Comparison of ENCODE assay signal across 30 cellular contexts in genomic region chr2:7048762-7049294, GRCh38.
"Had no signal": no experiment of that assay in that cellular context is flagged by ENCODE, and none has a peak within 500 bp of the region (broad histone marks: within the 10 kb centered on the region; RNA-seq: fewer than 3 reads in every experiment).

No MANE protein-coding gene starts in this region.

- H3K27ac ChIP-seq: colonic mucosa, esophagus squamous epithelium, heart right ventricle, ovary, psoas muscle, sigmoid colon, testis, tibial artery had no signal

- H3K27me3 ChIP-seq: colonic mucosa, heart right ventricle, ovary, sigmoid colon, testis had no signal

- H3K36me3 ChIP-seq: colonic mucosa, ovary, sigmoid colon, tibial artery had no signal

- H3K4me3 Mint-ChIP-seq: dendritic cell treated with granulocyte-macrophage colony-stimulating factor and Interleukin-4, amounts not matched to agents 40 ng/mL and 50 ng/mL, for 4 days; mesothelial cell of epicardium; naive thymus-derived CD4-positive, alpha-beta T cell; nephron progenitor cell; stimulated activated memory B cell treated with anti-CD40 and anti-IgM and Interleukin-4, amounts not matched to agents 10 μg/mL and 1 μg/mL and 100 μg/mL, for 72 hours; type B pancreatic cell had no signal

- H3K4me1 ChIP-seq: colonic mucosa, psoas muscle, testis had no signal

- H3K9me3 Mint-ChIP-seq: mesothelial cell of epicardium; naive thymus-derived CD4-positive, alpha-beta T cell; type B pancreatic cell had no signal

- H3K9me3 ChIP-seq: colonic mucosa, esophagus squamous epithelium, heart right ventricle, mucosa of descending colon, ovary, psoas muscle, sigmoid colon, testis, tibial artery had no signal

- H3K4me3 ChIP-seq: colonic mucosa, esophagus squamous epithelium, heart right ventricle, lung, mucosa of descending colon, ovary, psoas muscle, sigmoid colon, testis, tibial artery had no signal

- DNase-seq: colonic mucosa; effector CD8-positive, alpha-beta T cell; erythroblast; esophagus squamous epithelium; foreskin melanocyte; glutamatergic neuron; heart right ventricle; hippocampal formation; kidney; mesenchymal stem cell; mucosa of descending colon; naive thymus-derived CD4-positive, alpha-beta T cell; nephron progenitor cell; occipital lobe; ovary; psoas muscle; sigmoid colon; stimulated activated CD4-positive, alpha-beta T cell treated with anti-CD3 and anti-CD28 coated beads, Interleukin-2, amount 100 ng/mL, for 24 hours; stimulated activated CD4-positive, alpha-beta T cell treated with anti-CD3 and anti-CD28 coated beads, Interleukin-4, amount 100 ng/mL, for 24 hours; stimulated activated naive CD8-positive, alpha-beta T cell treated with anti-CD3 and anti-CD28 coated beads, Interleukin-15, Interleukin-2, amounts not matched to agents 100 U/mL and 50 U/mL, for 24 hours; substantia nigra; testis; tibial artery had no signal

- H3K27me3 Mint-ChIP-seq: naive thymus-derived CD4-positive, alpha-beta T cell; type B pancreatic cell had no signal

- H3K27ac Mint-ChIP-seq: dendritic cell treated with granulocyte-macrophage colony-stimulating factor and Interleukin-4, amounts not matched to agents 40 ng/mL and 50 ng/mL, for 4 days; mesothelial cell of epicardium; nephron progenitor cell; stimulated activated memory B cell treated with anti-CD40 and anti-IgM and Interleukin-4, amounts not matched to agents 10 μg/mL and 1 μg/mL and 100 μg/mL, for 72 hours; type B pancreatic cell had no signal

- ATAC-seq: heart right ventricle; left lobe of liver; mucosa of descending colon; naive thymus-derived CD4-positive, alpha-beta T cell; psoas muscle; right cardiac atrium; stimulated activated memory B cell treated with anti-CD40 and anti-IgM and Interleukin-4, amounts not matched to agents 10 μg/mL and 1 μg/mL and 100 μg/mL, for 72 hours; stimulated activated naive CD8-positive, alpha-beta T cell treated with anti-CD3 and anti-CD28 coated beads, Interleukin-15, Interleukin-2, amounts not matched to agents 100 U/mL and 50 U/mL, for 24 hours had no signal

- H3K4me1 Mint-ChIP-seq: nephron progenitor cell had no signal
